Comparison of ENCODE assay signal across 10 cellular contexts in the genomic region with DNA sequence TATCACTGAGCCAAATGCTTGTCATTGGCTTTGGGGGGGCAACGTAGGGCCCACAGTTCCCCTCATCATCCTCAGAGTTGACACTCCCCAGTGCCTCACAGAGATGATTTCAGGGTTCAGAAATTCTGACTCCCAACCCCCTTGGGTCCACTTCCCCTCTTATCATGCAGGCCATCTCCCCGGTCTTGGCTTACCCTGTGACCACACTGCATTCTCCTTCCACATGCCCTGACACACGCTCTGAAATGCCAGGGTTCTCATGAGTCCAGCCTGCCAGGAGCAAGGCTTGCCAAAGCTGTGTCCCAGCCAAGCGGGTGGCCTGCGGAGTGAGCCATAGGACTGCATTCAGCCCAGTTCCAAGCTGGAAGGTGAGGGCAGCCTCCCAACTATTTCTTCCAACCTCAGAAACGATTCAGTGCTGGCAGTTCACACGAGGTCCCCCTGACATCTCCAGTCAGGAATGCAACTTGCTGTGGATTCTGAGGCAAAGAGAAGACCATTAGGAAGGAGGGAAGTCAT.
DNase-seq lines count a peak whose midpoint lies in the region; ATAC-seq and TF ChIP-seq lines count a peak whose summit lies in the region.
"Had no signal": no experiment of that assay in that cellular context is flagged by ENCODE, and none has a peak within 500 bp of the region (broad histone marks: within the 10 kb centered on the region; RNA-seq: fewer than 3 reads in every experiment).

No MANE protein-coding gene starts in this region.

- H2AFZ ChIP-seq in mammary epithelial cell (ENCODE audit: low read depth, low read length): peak overlapping the region; percentile 3

- peaks cover 54% of the 10 kb centered on the region for H3K4me1 Mint-ChIP-seq in HFFc6 (ENCODE audit: low read depth)

- CTCF ChIA-PET in mammary epithelial cell (lab: Charles Lee; ENCODE audit: low non-redundant PET): no interaction called here

- peak overlapping the region; percentile 67 for H3K4me3 Mint-ChIP-seq in HFFc6
- H3K4me3 Mint-ChIP-seq: activated T-cell treated with anti-CD3 and anti-CD28 coated beads, Interleukin-2, amount 50 U/mL, for 72 hours had no signal

- no peaks in the 10 kb centered on the region for H3K36me3 Mint-ChIP-seq in HFFc6 (ENCODE audit: low read depth)

- no peaks in the 10 kb centered on the region for H3K9me3 ChIP-seq in mammary epithelial cell (replicated peaks; ENCODE audit: insufficient read depth, low read length)
- no peaks in the 10 kb centered on the region for H3K9me3 ChIP-seq in right atrium auricular region

- no peaks in the 10 kb centered on the region for H3K9me3 Mint-ChIP-seq in HFFc6

- DNase-seq in HFFc6 (peak; percentile 99), mammary epithelial cell (no peak), right atrium auricular region (ENCODE audit: low spot score) (peak; percentile 74), stromal cell of bone marrow (ENCODE audit: low read depth) (peak; percentile 98), NCI-H345 treated with DMSO at 0.1 percent for 48 hours (lab: John Stamatoyannopoulos, UW; ENCODE audit: unreplicated experiment) (no peak)
- DNase-seq: activated T-cell treated with anti-CD3 and anti-CD28 coated beads, Interleukin-2, amount 50 U/mL, for 72 hours; NCI-H146 had no signal

- H3K36me3 ChIP-seq in mammary epithelial cell (ENCODE audit: insufficient read depth, low read length): no peaks in the 10 kb centered on the region
- no peaks in the 10 kb centered on the region for H3K36me3 ChIP-seq in right atrium auricular region

- in situ Hi-C loops in mammary epithelial cell (cut with MboI; ENCODE audit: low sequenced_read_pairs in 2 of 2): no loop called here

- H4K20me1 ChIP-seq in mammary epithelial cell (ENCODE audit: insufficient read depth, low read length): no peaks in the 10 kb centered on the region

- no peak for TF ChIP-seq CTCF in HFFc6 (IDR thresholded peaks at IDR 0.05)
- TF ChIP-seq CTCF in mammary epithelial cell (conservative IDR thresholded peaks at IDR 0.05 in 1 of 2, IDR thresholded peaks at IDR 0.05 in 1 of 2; ENCODE audit: extremely low read depth in 1 of 2, insufficient read depth in 1 of 2, low read depth in 1 of 2, low read length in 2 of 2): no peak
- TF ChIP-seq CTCF in right atrium auricular region (IDR thresholded peaks at IDR 0.05): no peak

- ATAC-seq in GM18867 (IDR thresholded peaks at IDR 0.05; ENCODE audit: unreplicated experiment) (no peak), HG02763 (IDR thresholded peaks at IDR 0.05; ENCODE audit: unreplicated experiment) (no peak), HG03432 (IDR thresholded peaks at IDR 0.05; ENCODE audit: unreplicated experiment) (no peak)
- ATAC-seq: activated T-cell treated with anti-CD3 and anti-CD28 coated beads, Interleukin-2, amount 50 U/mL, for 72 hours had no signal

- H3K27ac ChIP-seq in mammary epithelial cell (ENCODE audit: insufficient read depth, low read depth, low read length) (no peak overlapping the region), right atrium auricular region (no peak overlapping the region)

- H3K4me1 ChIP-seq in mammary epithelial cell (ENCODE audit: insufficient read depth, low read length) (no peaks in the 10 kb centered on the region), right atrium auricular region (peaks cover 0 to 19% of the 10 kb centered on the region in 2 donors)

- H3K4me3 ChIP-seq in mammary epithelial cell (replicated peaks in 1 of 3; ENCODE audit: insufficient read depth in 1 of 3, low read depth in 2 of 3, low read length in 3 of 3) (no peak overlapping the region), right atrium auricular region (no peak overlapping the region)

- intact Hi-C loops in mammary epithelial cell (cut with micrococcal nuclease): no loop called here

- H3K27me3 Mint-ChIP-seq in HFFc6 (ENCODE audit: insufficient read depth): peaks cover 21% of the 10 kb centered on the region

- no TSS peak for BruUV-seq in mammary epithelial cell (replicated peaks; lab: Mats Ljungman, UMichigan)

- H3K27ac Mint-ChIP-seq in HFFc6: peak overlapping the region; percentile 97
- H3K27ac Mint-ChIP-seq: activated T-cell treated with anti-CD3 and anti-CD28 coated beads, Interleukin-2, amount 50 U/mL, for 72 hours had no signal

- dilution Hi-C loops in mammary epithelial cell (cut with HindIII; ENCODE audit: low sequenced_read_pairs): no loop called here

- H3K79me2 ChIP-seq in mammary epithelial cell (ENCODE audit: insufficient read depth, low read length): no peaks in the 10 kb centered on the region

- no peak overlapping the region for H3K9ac ChIP-seq in mammary epithelial cell (ENCODE audit: insufficient read depth, low read length)

- 0% methylated on average over 5 of the region's 7 CpGs for WGBS in mammary epithelial cell (ENCODE audit: low coverage, missing lambda C conversion rate)

- peaks cover 5% of the 10 kb centered on the region for H3K27me3 ChIP-seq in mammary epithelial cell (ENCODE audit: insufficient read depth, low read length)
- H3K27me3 ChIP-seq in right atrium auricular region: no peaks in the 10 kb centered on the region

- H3K4me2 ChIP-seq in mammary epithelial cell (ENCODE audit: insufficient read depth, low read depth, low read length): no peak overlapping the region

Comparison
In these comparisons a context has a peak if more than half of its experiments do, and no peak if none do; other contexts are left out.
1. DNase-seq: peak in HFFc6 (single experiment), right atrium auricular region (single experiment) and stromal cell of bone marrow (single experiment); none in mammary epithelial cell (single experiment) and NCI-H345 treated with DMSO at 0.1 percent for 48 hours (single experiment).